ENCODE assay signal across 8 cellular contexts in the genomic region with DNA sequence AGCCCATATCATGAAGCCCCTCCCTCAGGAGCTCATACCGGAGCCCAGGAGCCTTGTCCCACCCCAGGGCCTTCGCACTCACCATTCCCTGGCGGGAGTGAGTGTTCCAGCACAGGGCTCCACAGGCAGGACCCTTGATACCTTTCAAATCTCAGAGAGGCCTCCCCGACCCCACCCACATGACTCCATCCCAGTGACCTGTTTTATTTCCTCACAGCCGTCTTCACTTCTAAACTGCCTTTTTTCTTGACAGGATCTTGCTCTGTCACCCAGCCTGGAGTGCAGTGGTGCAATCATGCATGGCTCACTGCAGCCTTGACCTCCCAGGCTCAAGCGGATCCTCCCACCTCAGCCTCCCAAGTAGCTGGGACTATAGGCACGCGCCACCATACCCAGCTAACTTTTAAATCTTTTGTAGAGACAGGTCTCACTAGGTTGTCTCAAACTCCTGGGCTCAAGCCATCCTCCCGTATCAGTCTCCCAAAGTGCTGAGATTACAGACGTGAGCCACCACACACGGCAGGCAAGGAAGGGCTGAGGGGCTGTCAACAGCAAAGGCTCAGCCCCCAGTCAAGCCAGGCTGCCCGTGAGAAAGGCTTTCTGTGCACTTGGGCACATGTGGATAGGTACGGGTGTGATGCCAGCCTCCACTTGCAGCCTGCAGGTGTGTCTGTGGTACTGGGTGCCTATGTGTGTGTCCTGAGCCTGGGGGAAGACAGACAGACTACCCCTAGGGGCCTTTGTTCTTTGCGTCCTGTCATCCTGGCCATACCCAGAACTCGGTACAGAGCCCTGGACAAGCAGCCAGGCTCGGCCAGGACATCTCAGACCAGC. TPM values are rescaled to one million over a fixed set of nuclear protein-coding genes. Genes with fewer than 3 reads are reported as not detected.
A peak's percentile ranks its signal among the peaks of the same experiment; 100 is the strongest.
DNase-seq lines count a peak whose midpoint lies in the region; ATAC-seq, FAIRE-seq and TF ChIP-seq lines count a peak whose summit lies in the region.

No MANE protein-coding gene starts in this region.

- peaks cover 27% of the 10 kb centered on the region for H3K4me1 ChIP-seq in CD4-positive, alpha-beta memory T cell (ENCODE audit: insufficient read depth, low read length)
- peaks cover 50% of the 10 kb centered on the region for H3K4me1 ChIP-seq in astrocyte (ENCODE audit: insufficient read depth, low read length)
- H3K4me1 ChIP-seq in lower lobe of right lung: peaks cover 48% of the 10 kb centered on the region

- no peaks in the 10 kb centered on the region for H3K27me3 Mint-ChIP-seq in CD4-positive, alpha-beta memory T cell
- H3K27me3 Mint-ChIP-seq in astrocyte (ENCODE audit: low read depth, unreplicated experiment): no peaks in the 10 kb centered on the region

- peak overlapping the region in 1 of 8 donors; percentile 31 for H3K4me3 Mint-ChIP-seq in CD4-positive, alpha-beta memory T cell
- H3K4me3 Mint-ChIP-seq in astrocyte (ENCODE audit: unreplicated experiment): peak overlapping the region; percentile 78

- no peak overlapping the region for H3K4me3 ChIP-seq in CD4-positive, alpha-beta memory T cell (ENCODE audit: low read length in 2 of 2)
- H3K4me3 ChIP-seq in astrocyte (ENCODE audit: insufficient read depth, low read depth, low read length) (no peak overlapping the region), lower lobe of right lung (no peak overlapping the region)

- FAIRE-seq in astrocyte (lab: Jason Lieb, UNC): no peak

- H3K4me1 Mint-ChIP-seq in CD4-positive, alpha-beta memory T cell: peaks cover 9 to 30% (median 16%) of the 10 kb centered on the region in 4 donors
- peaks cover 46% of the 10 kb centered on the region for H3K4me1 Mint-ChIP-seq in astrocyte (ENCODE audit: low read depth, unreplicated experiment)

- TF ChIP-seq CTCF in astrocyte (IDR thresholded peaks at IDR 0.05; ENCODE audit: insufficient read depth, low read depth, low read length) (no peak), lower lobe of right lung (IDR thresholded peaks at IDR 0.05) (no peak)

- H3K36me3 Mint-ChIP-seq in CD4-positive, alpha-beta memory T cell: peaks cover 21 to 38% of the 10 kb centered on the region in 2 donors
- H3K36me3 Mint-ChIP-seq in astrocyte (ENCODE audit: low read depth, unreplicated experiment): peaks cover 28% of the 10 kb centered on the region

- peak overlapping the region in 4 of 7 donors; percentile 37 to 75 (median 64) for H3K27ac Mint-ChIP-seq in CD4-positive, alpha-beta memory T cell
- peak overlapping the region; percentile 98 for H3K27ac Mint-ChIP-seq in astrocyte (ENCODE audit: unreplicated experiment)

- no peak for DNase-seq in CD4-positive, alpha-beta memory T cell
- no peak for DNase-seq in astrocyte (ENCODE audit: low read depth)
- no peak for DNase-seq in lower lobe of right lung
- no peak for DNase-seq in amygdala (lab: John Stamatoyannopoulos, UW)
- no peak for DNase-seq in central memory CD4-positive, alpha-beta T cell

- peak overlapping the region; percentile 9 for H3K9ac ChIP-seq in astrocyte (ENCODE audit: low read length)

- no peak overlapping the region for H3K27ac ChIP-seq in CD4-positive, alpha-beta memory T cell (ENCODE audit: low read depth, low read length)
- H3K27ac ChIP-seq in astrocyte (ENCODE audit: low read depth, low read length): peak overlapping the region; percentile 71
- H3K27ac ChIP-seq in lower lobe of right lung: peak overlapping the region; percentile 59

- CTCF ChIA-PET in CD4-positive, alpha-beta memory T cell (lab: Charles Lee; ENCODE audit: partially characterized antibody): interaction anchor here (0.5 to 12.4 kb wide), 13 partner anchors 8 to 310 kb away, joined by 3 to 477 read pairs (median 5); no protein-coding TSS in a partner anchor

- POLR2A ChIA-PET in CD4-positive, alpha-beta memory T cell (lab: Charles Lee; ENCODE audit: partially characterized antibody): interaction anchor here (0.8 to 12.5 kb wide), 7 partner anchors 9 to 158 kb away, joined by 3 to 433 read pairs (median 7); partner anchors contain the start of gene RPL3

- H3K9me3 ChIP-seq in CD4-positive, alpha-beta memory T cell (ENCODE audit: control insufficient read depth in 1 of 2, low read length in 2 of 2): no peaks in the 10 kb centered on the region
- H3K9me3 ChIP-seq in astrocyte (ENCODE audit: insufficient read depth, low read depth, low read length) (no peaks in the 10 kb centered on the region), lower lobe of right lung (no peaks in the 10 kb centered on the region)

- intact Hi-C loops in CD4-positive, alpha-beta memory T cell (cut with micrococcal nuclease): no loop called here
- intact Hi-C loops in lower lobe of right lung (cut with DNase I): loop anchor here (10.0 kb wide), 1 partner anchor 135 kb away; no protein-coding TSS in a partner anchor

- ATAC-seq in HG02642 (IDR thresholded peaks at IDR 0.05; ENCODE audit: poor library complexity, unreplicated experiment) (peak; percentile 8), lower lobe of right lung (peak in 1 of 2 donors; percentile 2), HG03108 (IDR thresholded peaks at IDR 0.05; ENCODE audit: unreplicated experiment) (no peak), HG03097 (IDR thresholded peaks at IDR 0.05; ENCODE audit: low FRiP score, unreplicated experiment) (no peak)

- H2AFZ ChIP-seq in astrocyte (ENCODE audit: low read depth, low read length): no peak overlapping the region

- H3K79me2 ChIP-seq in astrocyte (ENCODE audit: insufficient read depth, low read length): peaks cover 33% of the 10 kb centered on the region

- H3K9me3 Mint-ChIP-seq in CD4-positive, alpha-beta memory T cell: no peaks in the 10 kb centered on the region
- H3K9me3 Mint-ChIP-seq in astrocyte (ENCODE audit: unreplicated experiment): no peaks in the 10 kb centered on the region

- no peaks in the 10 kb centered on the region for H3K27me3 ChIP-seq in CD4-positive, alpha-beta memory T cell (ENCODE audit: insufficient read depth, low read length)
- H3K27me3 ChIP-seq in astrocyte (ENCODE audit: insufficient read depth, low read length) (no peaks in the 10 kb centered on the region), lower lobe of right lung (ENCODE audit: low read depth) (no peaks in the 10 kb centered on the region)

- peaks cover 62% of the 10 kb centered on the region for H4K20me1 ChIP-seq in astrocyte (ENCODE audit: insufficient read depth, low read length)

- H3K4me2 ChIP-seq in astrocyte (ENCODE audit: low read length): peak overlapping the region; percentile 77

- H3K36me3 ChIP-seq in CD4-positive, alpha-beta memory T cell (ENCODE audit: insufficient read depth, low read length): peaks cover 36% of the 10 kb centered on the region
- H3K36me3 ChIP-seq in astrocyte (ENCODE audit: insufficient read depth, low read length): peaks cover 37% of the 10 kb centered on the region
- peaks cover 38% of the 10 kb centered on the region for H3K36me3 ChIP-seq in lower lobe of right lung

RNA-seq across cellular contexts. Expression of gene RPL3, which starts 9.3 kb away (rescaled TPM):
- 1,000 to 10,000 TPM; 3,492 to 3,635 TPM for total RNA-seq in CD4-positive, alpha-beta memory T cell
- polyA plus RNA-seq in CD4-positive, alpha-beta memory T cell: 1,000 to 10,000 TPM; 3,292 to 4,075 TPM
- total RNA-seq in astrocyte (1,056 and 1,182 TPM in 2 replicates), lower lobe of right lung (1,467 TPM)

RNA-seq across cellular contexts. Expression of gene SYNGR1, which starts 39.7 kb away (rescaled TPM):
- total RNA-seq in CD4-positive, alpha-beta memory T cell: not detected
- polyA plus RNA-seq in CD4-positive, alpha-beta memory T cell: under 1 TPM; 0.30 to 0.62 TPM
- total RNA-seq in astrocyte (12.0 and 14.1 TPM in 2 replicates), lower lobe of right lung (13.4 TPM)

Comparison
In these comparisons a context has a peak if more than half of its experiments do, and no peak if none do; other contexts are left out.
1. RNA of gene SYNGR1, which starts 39.7 kb away (total RNA-seq): 13.4 TPM in lower lobe of right lung (single experiment) and 12.0 to 14.1 TPM in astrocyte; not detected in CD4-positive, alpha-beta memory T cell; every median in the first group is over 10 times any median in the second.